In genomic region chr9:122900791-122901190, GRCh38 we compare ENCODE assay signal across 11 cellular contexts. TPM values are rescaled to one million over a fixed set of nuclear protein-coding genes. Genes with fewer than 3 reads are reported as not detected.
DNase-seq lines count a peak whose midpoint lies in the region; ATAC-seq and TF ChIP-seq lines count a peak whose summit lies in the region.
"Had no signal": no experiment of that assay in that cellular context is flagged by ENCODE, and none has a peak within 500 bp of the region (broad histone marks: within the 10 kb centered on the region; RNA-seq: fewer than 3 reads in every experiment).

No MANE protein-coding gene starts in this region.

- H3K27me3 ChIP-seq in SK-N-SH (ENCODE audit: insufficient read depth) = no peaks in the 10 kb centered on the region
- H3K27me3 ChIP-seq in duodenal mucosa (ENCODE audit: control insufficient read depth in 1 of 2, insufficient read depth in 2 of 2, low read length in 2 of 2) = no peaks in the 10 kb centered on the region
- H3K27me3 ChIP-seq in osteoblast (ENCODE audit: insufficient read depth, low read length) = no peaks in the 10 kb centered on the region
- H3K27me3 ChIP-seq: vagina had no signal

- POLR2A ChIA-PET in SK-N-SH (lab: Yijun Ruan, JAX) = no interaction called here

- H3K4me3 ChIP-seq in SK-N-SH (ENCODE audit: low read depth in 2 of 2, low read length in 1 of 2) (peak overlapping the region; percentile 12 to 17; a peak in 3 of 4 replicates), duodenal mucosa (ENCODE audit: low read depth in 1 of 2, low read length in 2 of 2) (peak overlapping the region; percentile 21 to 51), osteoblast (ENCODE audit: insufficient read depth, low read length) (no peak overlapping the region)
- H3K4me3 ChIP-seq: vagina had no signal

- TF ChIP-seq EP300 in SK-N-SH (IDR thresholded peaks at IDR 0.05; ENCODE audit: borderline replicate concordance in 1 of 2, low read depth in 1 of 2, low read length in 1 of 2) = no peak

- ATAC-seq in SK-N-SH treated with all-trans-retinoic acid at 6 μM for 48 hours (no peak), GM19035 (IDR thresholded peaks at IDR 0.05; ENCODE audit: unreplicated experiment) (no peak)

- peak overlapping the region; percentile 18; the same call in 1 of the 2 replicates for H3K9ac ChIP-seq in SK-N-SH
- peak overlapping the region in 1 of 2 donors; percentile 58 for H3K9ac ChIP-seq in duodenal mucosa (ENCODE audit: low read depth in 1 of 2, low read length in 2 of 2)

- WGBS in SK-N-SH (ENCODE audit: low lambda C conversion rate) = 82% methylated on average over 2 of the region's 2 CpGs

- H4K20me1 ChIP-seq in SK-N-SH (ENCODE audit: insufficient read depth) = peaks cover 26% of the 10 kb centered on the region
- H4K20me1 ChIP-seq in osteoblast (ENCODE audit: insufficient read depth, low read length) = peaks cover 26% of the 10 kb centered on the region

- H3K4me1 ChIP-seq in SK-N-SH (ENCODE audit: control insufficient read depth in 1 of 2, insufficient read depth in 2 of 2, low read depth in 1 of 2, low read length in 1 of 2) (peaks cover 2 to 10% of the 10 kb centered on the region in 2 experiments; a peak in 2 of 4 replicates), duodenal mucosa (ENCODE audit: control insufficient read depth in 1 of 2, insufficient read depth in 2 of 2, low read length in 2 of 2) (peaks cover 5 to 6% of the 10 kb centered on the region in 2 donors), osteoblast (ENCODE audit: insufficient read depth, low read length) (peaks cover 24% of the 10 kb centered on the region)

- DNase-seq in SK-N-SH = no peak
- DNase-seq in OCI-M1 (lab: John Stamatoyannopoulos, UW) = peak; percentile 62
- DNase-seq in osteoblast (ENCODE audit: insufficient read length, low spot score, missing footprints) = no peak
- no peak for DNase-seq in OCI-M2 (lab: John Stamatoyannopoulos, UW; ENCODE audit: unreplicated experiment)
- no peak for DNase-seq in NCI-H1930 (lab: John Stamatoyannopoulos, UW)
- DNase-seq: NCI-H69; stimulated activated CD4-positive, alpha-beta T cell treated with anti-CD3 and anti-CD28 coated beads, Interleukin-15, amount 100 ng/mL, for 24 hours had no signal

- TF ChIP-seq CTCF in SK-N-SH (IDR thresholded peaks at IDR 0.05) (no peak), osteoblast (IDR thresholded peaks at IDR 0.05; ENCODE audit: extremely low read depth, low read depth, low read length) (no peak)

- H3K9me3 ChIP-seq in SK-N-SH (no peaks in the 10 kb centered on the region), duodenal mucosa (ENCODE audit: control insufficient read depth in 1 of 2, low read length in 2 of 2) (no peaks in the 10 kb centered on the region), osteoblast (ENCODE audit: low read depth, low read length) (no peaks in the 10 kb centered on the region)
- H3K9me3 ChIP-seq: vagina had no signal

- H3K27ac ChIP-seq in SK-N-SH (ENCODE audit: low read depth in 2 of 2, low read length in 1 of 2) (peak overlapping the region; percentile 24 to 36; a peak in 3 of 4 replicates), duodenal mucosa (ENCODE audit: low read depth, low read length) (no peak overlapping the region), osteoblast (ENCODE audit: low read depth, low read length) (peak overlapping the region; percentile 30)
- H3K27ac ChIP-seq: vagina had no signal

- H3K4me2 ChIP-seq in SK-N-SH = peak overlapping the region; percentile 63
- peak overlapping the region; percentile 70 for H3K4me2 ChIP-seq in osteoblast (ENCODE audit: insufficient read depth, low read length)

- peaks cover 93% of the 10 kb centered on the region for H3K79me2 ChIP-seq in SK-N-SH (ENCODE audit: insufficient read depth)
- peaks cover 93% of the 10 kb centered on the region for H3K79me2 ChIP-seq in osteoblast (ENCODE audit: insufficient read depth, low read length)

- peaks cover 11% of the 10 kb centered on the region for H3F3A ChIP-seq in SK-N-SH (replicated peaks; ENCODE audit: insufficient read depth)

- no peak overlapping the region for H2AFZ ChIP-seq in SK-N-SH (ENCODE audit: low read depth)
- no peak overlapping the region for H2AFZ ChIP-seq in osteoblast (ENCODE audit: low read length)

- no peaks in the 10 kb centered on the region for H3K9me2 ChIP-seq in SK-N-SH

- peaks cover 13 to 28% of the 10 kb centered on the region in 2 experiments for H3K36me3 ChIP-seq in SK-N-SH (replicated peaks in 1 of 2; ENCODE audit: control insufficient read depth in 1 of 2, insufficient read depth in 2 of 2, low read length in 1 of 2)
- H3K36me3 ChIP-seq in duodenal mucosa (ENCODE audit: control insufficient read depth in 1 of 2, insufficient read depth in 2 of 2, low read length in 2 of 2) = peaks cover 2 to 10% of the 10 kb centered on the region in 2 donors
- H3K36me3 ChIP-seq in osteoblast (ENCODE audit: insufficient read depth, low read length) = peaks cover 22% of the 10 kb centered on the region

- CTCF ChIA-PET in SK-N-SH (lab: Yijun Ruan, JAX) = no interaction called here

- no peak for TF ChIP-seq RAD21 in SK-N-SH (IDR thresholded peaks at IDR 0.05; ENCODE audit: low read length)

TF ChIP-seq in SK-N-SH, 30 proteins besides CTCF, POLR2A, EP300 and RAD21:
- TF ChIP-seq MAX (IDR thresholded peaks at IDR 0.05; ENCODE audit: low read depth) (no peak), ELF1 (IDR thresholded peaks at IDR 0.05) (no peak), TCF12 (IDR thresholded peaks at IDR 0.05) (no peak)

TF ChIP-seq in SK-N-SH treated with all-trans-retinoic acid at 6 μM for 48 hours, 23 proteins besides CTCF, POLR2A, EP300 and RAD21:
- TF ChIP-seq ZNF70 (CRISPR knock-in tag; IDR thresholded peaks at IDR 0.05) (no peak), ARNTL (CRISPR knock-in tag; IDR thresholded peaks at IDR 0.05; ENCODE audit: borderline replicate concordance, low read depth) (no peak), RARB (CRISPR knock-in tag; IDR thresholded peaks at IDR 0.05) (no peak), ISL1 (CRISPR knock-in tag; IDR thresholded peaks at IDR 0.05) (no peak), ZNF8 (CRISPR knock-in tag; IDR thresholded peaks at IDR 0.05) (no peak), PATZ1 (CRISPR knock-in tag; IDR thresholded peaks at IDR 0.05; ENCODE audit: borderline replicate concordance) (no peak), ZFP30 (CRISPR knock-in tag; IDR thresholded peaks at IDR 0.05) (no peak), TCF4 (CRISPR knock-in tag; IDR thresholded peaks at IDR 0.05; ENCODE audit: borderline replicate concordance) (no peak), ZFP3 (CRISPR knock-in tag; IDR thresholded peaks at IDR 0.05) (no peak), CREB5 (CRISPR knock-in tag; IDR thresholded peaks at IDR 0.05; ENCODE audit: low read depth) (no peak), GLIS3 (CRISPR knock-in tag; IDR thresholded peaks at IDR 0.05) (no peak), ZC3H10 (CRISPR knock-in tag; IDR thresholded peaks at IDR 0.05) (no peak), ESRRG (CRISPR knock-in tag; IDR thresholded peaks at IDR 0.05) (no peak)

RNA-seq across cellular contexts. Expression of gene RC3H2, which starts 4.4 kb away (rescaled TPM):
- 12.4 and 15.2 TPM in 2 replicates for polyA plus RNA-seq in SK-N-SH (2012; rRNA removed)
- polyA plus RNA-seq in SK-N-SH (2012; cell fraction: cytosol; rRNA removed) = 15.7 and 15.8 TPM in 2 replicates
- 8.3 and 18.6 TPM in 2 replicates for polyA plus RNA-seq in SK-N-SH (2012; cell fraction: nucleus; rRNA removed)
- 49.2 and 52.5 TPM in 2 replicates for total RNA-seq in osteoblast

RNA-seq across cellular contexts. Expression of gene ZBTB6, which starts 12.3 kb away (rescaled TPM):
- 2.2 and 3.2 TPM in 2 replicates for polyA plus RNA-seq in SK-N-SH (2012; rRNA removed)
- 4.2 and 4.9 TPM in 2 replicates for polyA plus RNA-seq in SK-N-SH (2012; cell fraction: cytosol; rRNA removed)
- polyA plus RNA-seq in SK-N-SH (2012; cell fraction: nucleus; rRNA removed) = 0.90 and 1.8 TPM in 2 replicates
- 13.8 TPM in 2 replicates for total RNA-seq in osteoblast

RNA-seq across cellular contexts. Expression of gene ZBTB26, which starts 30.5 kb away (rescaled TPM):
- 3.9 and 6.0 TPM in 2 replicates for polyA plus RNA-seq in SK-N-SH (2012; rRNA removed)
- polyA plus RNA-seq in SK-N-SH (2012; cell fraction: cytosol; rRNA removed) = 5.6 and 6.1 TPM in 2 replicates
- polyA plus RNA-seq in SK-N-SH (2012; cell fraction: nucleus; rRNA removed) = 8.1 and 14.7 TPM in 2 replicates
- total RNA-seq in osteoblast = 5.0 and 5.4 TPM in 2 replicates

RNA-seq across cellular contexts. Expression of gene RABGAP1, which starts 40.0 kb away (rescaled TPM):
- 20.2 and 29.2 TPM in 2 replicates for polyA plus RNA-seq in SK-N-SH (2012; rRNA removed)
- 23.7 and 26.5 TPM in 2 replicates for polyA plus RNA-seq in SK-N-SH (2012; cell fraction: cytosol; rRNA removed)
- 23.6 and 39.9 TPM in 2 replicates for polyA plus RNA-seq in SK-N-SH (2012; cell fraction: nucleus; rRNA removed)
- total RNA-seq in osteoblast = 49.2 and 56.9 TPM in 2 replicates
